In genomic region chr3:187807086-187807862, GRCh38 we compare ENCODE assay signal across 12 cellular contexts.
DNase-seq lines count a peak whose midpoint lies in the region; FAIRE-seq and TF ChIP-seq lines count a peak whose summit lies in the region.
"Had no signal": no experiment of that assay in that cellular context is flagged by ENCODE, and none has a peak within 500 bp of the region (broad histone marks: within the 10 kb centered on the region; RNA-seq: fewer than 3 reads in every experiment).

No MANE protein-coding gene starts in this region.

- no peak overlapping the region for H3K4me3 ChIP-seq in astrocyte of the spinal cord (ENCODE audit: low read depth, low read length)
- H3K4me3 ChIP-seq: tibial nerve had no signal

- DNase-seq in EL, result peak; percentile 42
- peak; percentile 76 for DNase-seq in M059J (ENCODE audit: low read depth)
- DNase-seq in astrocyte of the spinal cord (ENCODE audit: low read depth, low spot score), result peak; percentile 44
- peak; percentile 34 for DNase-seq in stimulated activated CD4-positive, alpha-beta T cell treated with anti-CD3 and anti-CD28 coated beads, Interleukin-12 subunit alpha, Interleukin-12 subunit beta, amount 100 ng/mL, for 4 hours
- no peak for DNase-seq in KG1 (lab: John Stamatoyannopoulos, UW)
- no peak for DNase-seq in NCI-H82 treated with DMSO at 0.1 percent for 48 hours (lab: John Stamatoyannopoulos, UW; ENCODE audit: unreplicated experiment)
- no peak for DNase-seq in ureter (ENCODE audit: low spot score)
- DNase-seq in urothelium cell line (ENCODE audit: low spot score), result no peak
- DNase-seq: activated B cell treated with CpG ODN at 0.5 μM for 24 hours, cortex of kidney had no signal

- TF ChIP-seq CTCF in astrocyte of the spinal cord (IDR thresholded peaks at IDR 0.05; ENCODE audit: low read depth, low read length), result no peak

- in situ Hi-C loops in astrocyte of the spinal cord (cut with HindIII; ENCODE audit: low sequenced_read_pairs), result no loop called here

- no peak for FAIRE-seq in urothelium cell line (lab: Jason Lieb, UNC)
- FAIRE-seq: islet of Langerhans had no signal

Comparison
In these comparisons a context has a peak if more than half of its experiments do, and no peak if none do; other contexts are left out.
1. DNase-seq: peak in EL (single experiment), M059J (single experiment), astrocyte of the spinal cord (single experiment) and stimulated activated CD4-positive, alpha-beta T cell treated with anti-CD3 and anti-CD28 coated beads, Interleukin-12 subunit alpha, Interleukin-12 subunit beta, amount 100 ng/mL, for 4 hours (single experiment); none in KG1 (single experiment), NCI-H82 treated with DMSO at 0.1 percent for 48 hours (single experiment), ureter (single experiment) and urothelium cell line (single experiment).